ENCODE assay signal across 1 cellular context in genomic region chr9:128127990-128128835, GRCh38.
TF ChIP-seq lines count a peak whose summit lies in the region.

No MANE protein-coding gene starts in this region.

TF ChIP-seq in GM12878, 131 proteins besides CTCF, POLR2A, EP300 and RAD21 (continued from another document):
- TF ChIP-seq SKIL (IDR thresholded peaks at IDR 0.05; ENCODE audit: low read depth, poor library complexity, severe bottlenecking) (peak; percentile 37), TAF1 (IDR thresholded peaks at IDR 0.05; ENCODE audit: borderline replicate concordance, low read depth, low read length) (peak; percentile 31; the same call in 1 of the 2 replicates), RFX5 (IDR thresholded peaks at IDR 0.05; ENCODE audit: low read depth, low read length) (no peak), PML (IDR thresholded peaks at IDR 0.05; ENCODE audit: low read length) (peak; percentile 80; the same call in 1 of the 2 replicates), ZNF217 (IDR thresholded peaks at IDR 0.05) (no peak)
- TF ChIP-seq, protein P1, sequence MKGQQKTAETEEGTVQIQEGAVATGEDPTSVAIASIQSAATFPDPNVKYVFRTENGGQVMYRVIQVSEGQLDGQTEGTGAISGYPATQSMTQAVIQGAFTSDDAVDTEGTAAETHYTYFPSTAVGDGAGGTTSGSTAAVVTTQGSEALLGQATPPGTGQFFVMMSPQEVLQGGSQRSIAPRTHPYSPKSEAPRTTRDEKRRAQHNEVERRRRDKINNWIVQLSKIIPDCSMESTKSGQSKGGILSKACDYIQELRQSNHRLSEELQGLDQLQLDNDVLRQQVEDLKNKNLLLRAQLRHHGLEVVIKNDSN (IDR thresholded peaks at IDR 0.05; ENCODE audit: borderline replicate concordance, extremely low read length, insufficient read depth, low read depth, low read length): peak; percentile 84
